Comparison of ENCODE assay signal across 36 cellular contexts in genomic region chr9:136201174-136201573, GRCh38. TPM values are rescaled to one million over a fixed set of nuclear protein-coding genes. Genes with fewer than 3 reads are reported as not detected.
"Had no signal": no experiment of that assay in that cellular context is flagged by ENCODE, and none has a peak within 500 bp of the region (broad histone marks: within the 10 kb centered on the region; RNA-seq: fewer than 3 reads in every experiment).

No MANE protein-coding gene starts in this region.

- H3K4me1 Mint-ChIP-seq: endodermal cell had no signal

- H3K9me3 Mint-ChIP-seq: dendritic cell treated with granulocyte-macrophage colony-stimulating factor and Interleukin-4, amounts not matched to agents 40 ng/mL and 50 ng/mL, for 4 days; endodermal cell; nephron; neural progenitor cell; stimulated activated effector memory CD8-positive, alpha-beta T cell treated with anti-CD3 and anti-CD28 coated beads, Interleukin-12 subunit alpha, Interleukin-12 subunit beta, amount 100 ng/mL, for 72 hours; type B pancreatic cell had no signal

- H3K4me3 Mint-ChIP-seq: dendritic cell treated with granulocyte-macrophage colony-stimulating factor and Interleukin-4, amounts not matched to agents 40 ng/mL and 50 ng/mL, for 4 days; endodermal cell; naive thymus-derived CD4-positive, alpha-beta T cell; nephron; neural progenitor cell; stimulated activated effector memory CD8-positive, alpha-beta T cell treated with anti-CD3 and anti-CD28 coated beads, Interleukin-12 subunit alpha, Interleukin-12 subunit beta, amount 100 ng/mL, for 72 hours; type B pancreatic cell had no signal

- H3K4me2 ChIP-seq: hepatocyte, neural progenitor cell, smooth muscle cell had no signal

- H3K9me3 ChIP-seq: colonic mucosa, gastrocnemius medialis, left lung, prostate gland, right atrium auricular region, stomach, thyroid gland had no signal

- H3K79me2 ChIP-seq: hepatocyte had no signal

- H3K4me1 ChIP-seq: colonic mucosa, gastrocnemius medialis, left lung, prostate gland had no signal

- H3K27ac ChIP-seq: colonic mucosa, epithelial cell of prostate, gastrocnemius medialis, hepatocyte, left lung, neural progenitor cell, prostate gland, right atrium auricular region, stomach, thyroid gland had no signal

- H3K9ac ChIP-seq: neural progenitor cell had no signal

- H3K36me3 ChIP-seq: colonic mucosa, gastrocnemius medialis, neural progenitor cell, prostate gland, right atrium auricular region, thyroid gland had no signal

- H2AFZ ChIP-seq: hepatocyte, neural progenitor cell had no signal

- ATAC-seq: esophagus mucosa; gastrocnemius medialis; naive thymus-derived CD4-positive, alpha-beta T cell; sciatic nerve; stimulated activated effector memory CD8-positive, alpha-beta T cell treated with anti-CD3 and anti-CD28 coated beads, Interleukin-12 subunit alpha, Interleukin-12 subunit beta, amount 100 ng/mL, for 72 hours had no signal

- H3K27ac Mint-ChIP-seq: dendritic cell treated with granulocyte-macrophage colony-stimulating factor and Interleukin-4, amounts not matched to agents 40 ng/mL and 50 ng/mL, for 4 days; endodermal cell; naive thymus-derived CD4-positive, alpha-beta T cell; nephron; neural progenitor cell; stimulated activated effector memory CD8-positive, alpha-beta T cell treated with anti-CD3 and anti-CD28 coated beads, Interleukin-12 subunit alpha, Interleukin-12 subunit beta, amount 100 ng/mL, for 72 hours; type B pancreatic cell had no signal

- DNase-seq: colonic mucosa; effector CD8-positive, alpha-beta T cell; gastrocnemius medialis; left cardiac atrium; left lung; mesendoderm; midbrain; naive thymus-derived CD4-positive, alpha-beta T cell; nucleus accumbens; stimulated activated CD4-positive, alpha-beta T cell treated with anti-CD3 and anti-CD28 coated beads, Interleukin-12 subunit alpha, Interleukin-12 subunit beta, amount 100 ng/mL, for 4 hours; stimulated activated CD4-positive, alpha-beta T cell treated with anti-CD3 and anti-CD28 coated beads, Interleukin-1b, Interleukin-23, amount 100 ng/mL, for 48 hours; stimulated activated CD4-positive, alpha-beta T cell treated with anti-CD3 and anti-CD28 coated beads, Interleukin-4, amount 100 ng/mL, for 24 hours; stimulated activated naive CD4-positive, alpha-beta T cell treated with Interleukin-2 at 50 U/mL for 16 hours; stomach had no signal

- H3K36me3 Mint-ChIP-seq: stimulated activated effector memory CD8-positive, alpha-beta T cell treated with anti-CD3 and anti-CD28 coated beads, Interleukin-12 subunit alpha, Interleukin-12 subunit beta, amount 100 ng/mL, for 72 hours; type B pancreatic cell had no signal

- H3K4me3 ChIP-seq: colonic mucosa, gastrocnemius medialis, hepatocyte, left lung, neural progenitor cell, prostate gland, right atrium auricular region, smooth muscle cell, stomach, thyroid gland had no signal

- FAIRE-seq: islet of Langerhans, urothelium cell line had no signal

RNA-seq across cellular contexts. Expression of gene LHX3, which starts 3.8 kb away (rescaled TPM):
- total RNA-seq: colonic mucosa, endodermal cell, gastrocnemius medialis, glomerular endothelial cell, hepatocyte, kidney epithelial cell, left cardiac atrium, left lung, lung microvascular endothelial cell, mucosa of gallbladder, osteocyte, sciatic nerve, smooth muscle cell, stomach, subcutaneous adipose tissue, thyroid gland had no signal
- polyA plus RNA-seq: hepatocyte; naive thymus-derived CD4-positive, alpha-beta T cell; smooth muscle cell; stomach had no signal
